8 cellular contexts compared by ENCODE assay signal in the genomic region with DNA sequence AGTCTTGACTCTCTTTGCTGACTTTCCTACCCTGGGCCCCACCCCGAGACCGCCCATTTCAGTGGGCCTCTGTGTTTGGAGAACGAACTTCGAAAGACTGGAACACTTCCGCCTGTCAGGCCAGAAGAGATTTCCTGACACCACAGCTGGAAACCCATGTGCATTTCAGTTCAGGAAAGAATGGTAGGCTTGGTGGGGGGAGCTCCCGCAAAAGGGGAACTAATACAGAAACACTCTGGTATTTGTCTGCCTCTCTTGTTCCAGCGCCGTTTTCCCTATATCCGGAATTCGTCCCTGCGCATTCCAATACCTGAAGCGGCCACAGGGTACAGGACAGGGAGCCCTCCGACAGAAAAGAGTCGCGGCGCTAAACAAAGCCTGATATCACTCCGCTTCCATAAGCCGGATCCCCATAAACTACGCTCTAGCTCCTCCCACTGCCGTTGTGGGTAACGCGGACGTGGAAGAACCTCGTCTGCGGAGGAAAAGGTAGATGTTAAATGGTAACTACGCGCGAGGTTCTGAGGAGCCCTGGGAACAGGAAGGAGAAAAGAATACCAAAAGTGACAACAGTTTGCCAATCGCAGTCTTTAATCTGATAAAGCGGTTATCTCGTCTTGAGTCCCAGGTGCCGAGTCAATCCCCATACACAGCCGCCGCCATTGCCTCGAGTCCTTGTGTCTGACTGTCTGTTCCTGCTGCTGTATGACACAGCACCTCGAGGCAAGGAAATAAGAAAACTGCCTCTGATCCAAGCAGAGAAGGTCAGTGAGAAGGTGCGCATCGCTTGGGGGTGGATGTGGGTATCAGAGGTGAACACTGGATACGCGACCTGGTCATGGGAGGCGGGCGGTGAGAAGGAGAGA. TPM values are rescaled to one million over a fixed set of nuclear protein-coding genes. Genes with fewer than 3 reads are reported as not detected.
A peak's percentile ranks its signal among the peaks of the same experiment; 100 is the strongest.
DNase-seq lines count a peak whose midpoint lies in the region; ATAC-seq and TF ChIP-seq lines count a peak whose summit lies in the region.

Gene ARMCX5 (plus strand): TSS at position 432 of the 866 bp plus-strand sequence. CDS start 2,627 bp downstream, outside the sequence.

- intact Hi-C loops in A673 (cut with micrococcal nuclease; ENCODE audit: unreplicated experiment) (no loop called here), activated B cell treated with CpG ODN at 0.5 μM for 24 hours (cut with micrococcal nuclease) (loop anchor here (1.0 to 5.0 kb wide), 5 partner anchors 53 to 667 kb away; partner anchors contain the start of genes GPRASP3 and ZMAT1)

- peak; percentile 92 for DNase-seq in A673 (ENCODE audit: low spot score)
- DNase-seq in NCI-H2196 (lab: John Stamatoyannopoulos, UW; ENCODE audit: unreplicated experiment): peak; percentile 83
- peak; percentile 31 for DNase-seq in activated B cell treated with CpG ODN at 0.5 μM for 24 hours
- peak; percentile 85 for DNase-seq in cerebellar cortex (ENCODE audit: low spot score)
- DNase-seq in islet precursor cell: peak; percentile 86
- peak; percentile 49 to 56 for DNase-seq in stimulated activated CD4-positive, alpha-beta T cell treated with anti-CD3 and anti-CD28 coated beads, Interleukin-12 subunit alpha, Interleukin-12 subunit beta, amount 100 ng/mL, for 24 hours (ENCODE audit: low read depth in 2 of 2)

- H3K27me3 ChIP-seq in A673 (replicated peaks; ENCODE audit: insufficient read depth, low read depth, low read length, poor library complexity): no peaks in the 10 kb centered on the region

- H3K9me3 ChIP-seq in A673 (ENCODE audit: low read depth, low read length, poor library complexity, severe bottlenecking): no peaks in the 10 kb centered on the region

- H3K36me3 ChIP-seq in A673 (ENCODE audit: insufficient read depth, low read length, poor library complexity, severe bottlenecking): no peaks in the 10 kb centered on the region

- no peaks in the 10 kb centered on the region for H3K27me3 Mint-ChIP-seq in activated B cell treated with CpG ODN at 0.5 μM for 24 hours

- no TSS peak for BruUV-seq in A673 (replicated peaks; lab: Mats Ljungman, UMichigan)

- peak within 1 kb of the TSS; percentile 94 for H3K27ac Mint-ChIP-seq in activated B cell treated with CpG ODN at 0.5 μM for 24 hours

- ATAC-seq in GM18867 (IDR thresholded peaks at IDR 0.05; ENCODE audit: unreplicated experiment): peak; percentile 87
- peak; percentile 87 for ATAC-seq in HG03103 (IDR thresholded peaks at IDR 0.05; ENCODE audit: low read depth, unreplicated experiment)
- peak; percentile 86 for ATAC-seq in activated B cell treated with CpG ODN at 0.5 μM for 24 hours (ENCODE audit: low read depth)

- no peaks in the 10 kb centered on the region for H3K9me3 Mint-ChIP-seq in activated B cell treated with CpG ODN at 0.5 μM for 24 hours

- peak within 1 kb of the TSS; percentile 96 for H3K4me3 Mint-ChIP-seq in activated B cell treated with CpG ODN at 0.5 μM for 24 hours

- H3K4me1 ChIP-seq in A673 (ENCODE audit: insufficient read depth, low read length, poor library complexity, severe bottlenecking): peaks cover 3% of the 10 kb centered on the region

- H3K27ac ChIP-seq in A673 (ENCODE audit: low read depth, low read length, poor library complexity, severe bottlenecking): peak within 1 kb of the TSS; percentile 59

- POLR2A ChIA-PET in A673 (lab: Charles Lee; ENCODE audit: low non-redundant PET) (no interaction called here), activated B cell treated with CpG ODN at 0.5 μM for 24 hours (lab: Charles Lee) (interaction anchor here (1.0 to 1.3 kb wide), 3 partner anchors 61 to 668 kb away, joined by 3 to 6 read pairs (median 5); partner anchors contain the start of genes GPRASP3 and ZMAT1)

- CTCF ChIA-PET in A673 (lab: Charles Lee): interaction anchor here (0.5 kb wide), 1 partner anchor 444 kb away, joined by 5 read pairs; the partner anchor contains the start of gene BEX5
- CTCF ChIA-PET in activated B cell treated with CpG ODN at 0.5 μM for 24 hours (lab: Charles Lee): interaction anchor here (1.2 kb wide), 1 partner anchor 264 kb away, joined by 4 read pairs; no protein-coding TSS in a partner anchor

- H3K4me1 Mint-ChIP-seq in activated B cell treated with CpG ODN at 0.5 μM for 24 hours: peaks cover 28% of the 10 kb centered on the region

- H3K36me3 Mint-ChIP-seq in activated B cell treated with CpG ODN at 0.5 μM for 24 hours (ENCODE audit: low read depth): peaks cover 12% of the 10 kb centered on the region

- H3K4me3 ChIP-seq in A673 (ENCODE audit: low read depth, low read length, poor library complexity, severe bottlenecking): peak within 1 kb of the TSS; percentile 59

- TF ChIP-seq CTCF in A673 (conservative IDR thresholded peaks at IDR 0.05; ENCODE audit: low read depth, low read length) (no peak), activated B cell treated with CpG ODN at 0.5 μM for 24 hours (IDR thresholded peaks at IDR 0.05) (no peak)

RNA-seq across cellular contexts. Expression of gene ARMCX5, which starts in this region (rescaled TPM):
- total RNA-seq in A673 (2021) (14.4 and 15.2 TPM in 2 replicates), activated B cell treated with CpG ODN at 0.5 μM for 24 hours (12.0 and 12.4 TPM in 2 replicates)

Comparison
In these comparisons a context has a peak if more than half of its experiments do, and no peak if none do; other contexts are left out.
1. Peak in every context shown above with its lines: DNase-seq, ATAC-seq, H3K4me3 ChIP-seq and H3K27ac ChIP-seq.
2. DNase-seq: peak in every context shown above with its lines; median percentile 92 in A673; 86 in islet precursor cell; 85 in cerebellar cortex; 83 in NCI-H2196; 52 in stimulated activated CD4-positive, alpha-beta T cell treated with anti-CD3 and anti-CD28 coated beads, Interleukin-12 subunit alpha, Interleukin-12 subunit beta, amount 100 ng/mL, for 24 hours; 31 in activated B cell treated with CpG ODN at 0.5 μM for 24 hours.